ENCODE assay signal across 9 cellular contexts in the genomic region with DNA sequence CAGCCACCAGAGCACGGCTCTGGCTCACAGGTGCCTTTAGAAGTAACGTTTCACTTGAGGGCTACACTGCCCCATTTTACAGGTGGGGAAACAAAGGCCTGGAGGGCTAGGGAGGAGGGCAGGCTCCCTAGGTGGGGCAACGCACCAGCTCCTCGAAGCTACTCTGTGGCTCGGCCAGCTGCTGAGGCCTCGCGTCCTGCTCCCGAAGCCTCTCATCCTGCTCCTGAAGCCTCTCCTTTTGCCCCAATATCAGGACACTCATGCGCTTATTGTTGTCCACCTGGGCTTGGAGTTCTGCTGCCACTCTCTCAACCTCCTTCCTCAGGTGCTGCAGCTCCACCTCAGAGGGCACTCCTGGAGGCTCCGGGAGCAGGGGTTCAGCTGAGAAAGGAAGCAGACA. TPM values are rescaled to one million over a fixed set of nuclear protein-coding genes. Genes with fewer than 3 reads are reported as not detected.
"Had no signal": no experiment of that assay in that cellular context is flagged by ENCODE, and none has a peak within 500 bp of the region (broad histone marks: within the 10 kb centered on the region; RNA-seq: fewer than 3 reads in every experiment).

No MANE protein-coding gene starts in this region.

- H3K4me3 ChIP-seq: GM12878 had no signal

- DNase-seq: GDM1, GF-D8 had no signal

- FAIRE-seq: G401.6, GM12878, GM12891, GM12892, GM18507, GM19239 had no signal

- ATAC-seq: GM12878 had no signal

RNA-seq across cellular contexts. Expression of gene OR4F6, which starts 28.2 kb away (rescaled TPM):
- total RNA-seq: G401, GM12878 had no signal
- polyA plus RNA-seq: GM12878 had no signal

RNA-seq across cellular contexts. Expression of gene OR4F15, which starts 36.9 kb away (rescaled TPM):
- total RNA-seq: G401, GM12878 had no signal
- polyA plus RNA-seq: GM12878 had no signal
